Comparison of ENCODE assay signal across 14 cellular contexts in genomic region chr16:69190598-69190997, GRCh38. TPM values are rescaled to one million over a fixed set of nuclear protein-coding genes. Genes with fewer than 3 reads are reported as not detected.
DNase-seq lines count a peak whose midpoint lies in the region; ATAC-seq and TF ChIP-seq lines count a peak whose summit lies in the region.
"Had no signal": no experiment of that assay in that cellular context is flagged by ENCODE, and none has a peak within 500 bp of the region (broad histone marks: within the 10 kb centered on the region; RNA-seq: fewer than 3 reads in every experiment).

No MANE protein-coding gene starts in this region.

- intact Hi-C loops in CD4-positive, alpha-beta T cell (cut with DNase I, micrococcal nuclease) = no loop called here

- POLR2A ChIA-PET in CD4-positive, alpha-beta T cell (lab: Charles Lee) = interaction anchor here (0.6 to 1.0 kb wide), 3 partner anchors 24 to 254 kb away, joined by 3 read pairs; no protein-coding TSS in a partner anchor

- no peak for ATAC-seq in CD4-positive, alpha-beta T cell (ENCODE audit: poor library complexity)
- ATAC-seq: stimulated activated naive CD8-positive, alpha-beta T cell treated with anti-CD3 and anti-CD28 coated beads, Interleukin-15, amount 100 ng/mL, for 72 hours had no signal

- no peaks in the 10 kb centered on the region for H3K9me3 ChIP-seq in CD4-positive, alpha-beta T cell (ENCODE audit: control insufficient read depth, low read length)
- H3K9me3 ChIP-seq in Peyer's patch = no peaks in the 10 kb centered on the region
- H3K9me3 ChIP-seq: right atrium auricular region had no signal

- peaks cover 0 to 30% (median 6%) of the 10 kb centered on the region in 4 donors for H3K4me1 ChIP-seq in Peyer's patch

- peaks cover 13% of the 10 kb centered on the region for H3K36me3 Mint-ChIP-seq in CD4-positive, alpha-beta T cell (ENCODE audit: low read depth)

- no peaks in the 10 kb centered on the region for H3K9me3 Mint-ChIP-seq in CD4-positive, alpha-beta T cell
- H3K9me3 Mint-ChIP-seq: stimulated activated naive CD8-positive, alpha-beta T cell treated with anti-CD3 and anti-CD28 coated beads, Interleukin-15, amount 100 ng/mL, for 72 hours had no signal

- no peak for DNase-seq in CD4-positive, alpha-beta T cell
- DNase-seq in Jurkat, Clone E6-1 (ENCODE audit: low read depth, low spot score) = peak; percentile 63
- DNase-seq in SIG-M5 (lab: John Stamatoyannopoulos, UW) (peak; percentile 64), iris pigment epithelial cell (ENCODE audit: low read depth) (peak; percentile 55), NCI-H1417 (lab: John Stamatoyannopoulos, UW) (no peak), iPS-NIHi7 (ENCODE audit: extremely low spot score) (no peak), COLO668 (lab: John Stamatoyannopoulos, UW; ENCODE audit: unreplicated experiment) (no peak), Peyer's patch (no peak)
- DNase-seq: activated CD4-positive, alpha-beta T cell treated with anti-CD3 and anti-CD28 coated beads, Interleukin-2, amount 50 U/mL, for 48 hours; NCI-H1436; NCI-H526 treated with DMSO at 0.1 percent for 48 hours; stimulated activated naive CD8-positive, alpha-beta T cell treated with anti-CD3 and anti-CD28 coated beads, Interleukin-15, amount 100 ng/mL, for 72 hours had no signal

- H3K36me3 ChIP-seq in Peyer's patch = no peaks in the 10 kb centered on the region
- H3K36me3 ChIP-seq: right atrium auricular region had no signal

- no peak overlapping the region for H3K27ac ChIP-seq in CD4-positive, alpha-beta T cell (ENCODE audit: low read depth, low read length)
- H3K27ac ChIP-seq in Peyer's patch = no peak overlapping the region
- H3K27ac ChIP-seq: C4-2B, right atrium auricular region had no signal

- peak overlapping the region; percentile 60 for H3K27ac Mint-ChIP-seq in CD4-positive, alpha-beta T cell
- H3K27ac Mint-ChIP-seq: stimulated activated naive CD8-positive, alpha-beta T cell treated with anti-CD3 and anti-CD28 coated beads, Interleukin-15, amount 100 ng/mL, for 72 hours had no signal

- CTCF ChIA-PET in CD4-positive, alpha-beta T cell (lab: Charles Lee) = interaction anchor here (0.7 kb wide), 1 partner anchor 53 kb away, joined by 3 read pairs; no protein-coding TSS in a partner anchor

- H3K27me3 ChIP-seq in CD4-positive, alpha-beta T cell (ENCODE audit: control insufficient read depth, insufficient read depth, low read length) = no peaks in the 10 kb centered on the region
- H3K27me3 ChIP-seq in Peyer's patch = no peaks in the 10 kb centered on the region
- H3K27me3 ChIP-seq: right atrium auricular region had no signal

- no peak for TF ChIP-seq POLR2A in Peyer's patch (IDR thresholded peaks at IDR 0.05)

- H3K4me3 ChIP-seq in Jurkat, Clone E6-1 (ENCODE audit: low read length) = no peak overlapping the region
- H3K4me3 ChIP-seq in Peyer's patch = no peak overlapping the region
- H3K4me3 ChIP-seq: right atrium auricular region had no signal

- H3K27me3 Mint-ChIP-seq in CD4-positive, alpha-beta T cell = no peaks in the 10 kb centered on the region
- H3K27me3 Mint-ChIP-seq: stimulated activated naive CD8-positive, alpha-beta T cell treated with anti-CD3 and anti-CD28 coated beads, Interleukin-15, amount 100 ng/mL, for 72 hours had no signal

- H3K4me3 Mint-ChIP-seq in CD4-positive, alpha-beta T cell = peak overlapping the region; percentile 55

- TF ChIP-seq CTCF in CD4-positive, alpha-beta T cell (IDR thresholded peaks at IDR 0.05) = no peak
- TF ChIP-seq CTCF in Peyer's patch (IDR thresholded peaks at IDR 0.05) = no peak

- H3K4me1 Mint-ChIP-seq in CD4-positive, alpha-beta T cell (ENCODE audit: low read depth) = peaks cover 47% of the 10 kb centered on the region

RNA-seq across cellular contexts. Expression of gene SNTB2, which starts 3.6 kb away (rescaled TPM):
- 10 to 100 TPM; 10.1 to 11.4 TPM for total RNA-seq in CD4-positive, alpha-beta T cell
- 3.3 TPM for polyA plus RNA-seq in Jurkat, Clone E6-1 (2012; ENCODE audit: insufficient read depth, insufficient read length)
- 100 to 1,000 TPM in 1 of 4 donors, 10 to 100 TPM in 3; 14.5 to 140 (median 28.7) TPM for total RNA-seq in Peyer's patch

RNA-seq across cellular contexts. Expression of gene UTP4, which starts 58.1 kb away (rescaled TPM):
- total RNA-seq in CD4-positive, alpha-beta T cell = 10 to 100 TPM; 40.1 to 40.3 TPM
- 159 TPM for polyA plus RNA-seq in Jurkat, Clone E6-1 (2012; ENCODE audit: insufficient read depth, insufficient read length)
- total RNA-seq in Peyer's patch = 10 to 100 TPM in 3 of 4 donors, 1 to 10 TPM in 1; 8.9 to 19.4 (median 13.1) TPM

RNA-seq across cellular contexts. Expression of gene CHTF8, which starts 58.2 kb away (rescaled TPM):
- 10 to 100 TPM; 25.8 to 28.5 TPM for total RNA-seq in CD4-positive, alpha-beta T cell
- 148 TPM for polyA plus RNA-seq in Jurkat, Clone E6-1 (2012; ENCODE audit: insufficient read depth, insufficient read length)
- total RNA-seq in Peyer's patch = 10 to 100 TPM; 53.9 to 68.7 (median 60.2) TPM

Comparison
In these comparisons a context has a peak if more than half of its experiments do, and no peak if none do; other contexts are left out.
1. DNase-seq: peak in Jurkat, Clone E6-1 (single experiment), SIG-M5 (single experiment) and iris pigment epithelial cell (single experiment); none in CD4-positive, alpha-beta T cell (0 of 10), NCI-H1417 (0 of 3), iPS-NIHi7 (single experiment), COLO668 (single experiment) and Peyer's patch (0 of 3).